ENCODE assay signal across 20 cellular contexts in genomic region chr4:102091656-102092055, GRCh38.
"Had no signal": no experiment of that assay in that cellular context is flagged by ENCODE, and none has a peak within 500 bp of the region (broad histone marks: within the 10 kb centered on the region; RNA-seq: fewer than 3 reads in every experiment).

No MANE protein-coding gene starts in this region.

- ATAC-seq: effector memory CD8-positive, alpha-beta T cell; esophagus mucosa; foreskin keratinocyte; gastrocnemius medialis; gastroesophageal sphincter; heart left ventricle; heart right ventricle had no signal

- DNase-seq: colonic mucosa; cortex of kidney; dermis blood vessel endothelial cell; dorsolateral prefrontal cortex; effector CD4-positive, alpha-beta T cell; effector CD8-positive, alpha-beta T cell; effector memory CD4-positive, alpha-beta T cell; effector memory CD8-positive, alpha-beta T cell; endodermal cell; erythroblast; esophagus squamous epithelium; foreskin fibroblast; foreskin keratinocyte; foreskin melanocyte; gastrocnemius medialis; glutamatergic neuron; heart left ventricle; heart right ventricle had no signal
